In genomic region chrX:23937100-23937499, GRCh38 we compare ENCODE assay signal across 1 cellular context.
TF ChIP-seq lines count a peak whose summit lies in the region.

No MANE protein-coding gene starts in this region.

TF ChIP-seq in HepG2, 621 proteins besides CTCF, POLR2A, EP300 and RAD21:
- TF ChIP-seq ZNF552 (CRISPR knock-in tag; IDR thresholded peaks at IDR 0.05; ENCODE audit: borderline replicate concordance) (no peak), GABPA (IDR thresholded peaks at IDR 0.05; ENCODE audit: low read depth, low read length) (no peak), GABPA (CRISPR knock-in tag; IDR thresholded peaks at IDR 0.05; ENCODE audit: low read depth) (no peak), ZNF343 (CRISPR knock-in tag; IDR thresholded peaks at IDR 0.05) (no peak), ZNF513 (CRISPR knock-in tag; conservative IDR thresholded peaks at IDR 0.05) (no peak), ZKSCAN8 (CRISPR knock-in tag; IDR thresholded peaks at IDR 0.05; ENCODE audit: borderline replicate concordance) (no peak), IKZF5 (CRISPR knock-in tag; IDR thresholded peaks at IDR 0.05) (no peak), FOXK2 (IDR thresholded peaks at IDR 0.05) (no peak), ZNF580 (CRISPR knock-in tag; IDR thresholded peaks at IDR 0.05; ENCODE audit: borderline replicate concordance, low read depth) (no peak), ZNF678 (CRISPR knock-in tag; IDR thresholded peaks at IDR 0.05) (no peak), ZNF510 (CRISPR knock-in tag; IDR thresholded peaks at IDR 0.05; ENCODE audit: low read depth) (no peak), ZNF737 (CRISPR knock-in tag; IDR thresholded peaks at IDR 0.05; ENCODE audit: borderline replicate concordance) (no peak), GABPB1 (CRISPR knock-in tag; IDR thresholded peaks at IDR 0.05) (no peak), AHR (CRISPR knock-in tag; IDR thresholded peaks at IDR 0.05) (no peak), NRL (CRISPR knock-in tag; IDR thresholded peaks at IDR 0.05; ENCODE audit: borderline replicate concordance) (no peak)
- TF ChIP-seq, protein P1, sequence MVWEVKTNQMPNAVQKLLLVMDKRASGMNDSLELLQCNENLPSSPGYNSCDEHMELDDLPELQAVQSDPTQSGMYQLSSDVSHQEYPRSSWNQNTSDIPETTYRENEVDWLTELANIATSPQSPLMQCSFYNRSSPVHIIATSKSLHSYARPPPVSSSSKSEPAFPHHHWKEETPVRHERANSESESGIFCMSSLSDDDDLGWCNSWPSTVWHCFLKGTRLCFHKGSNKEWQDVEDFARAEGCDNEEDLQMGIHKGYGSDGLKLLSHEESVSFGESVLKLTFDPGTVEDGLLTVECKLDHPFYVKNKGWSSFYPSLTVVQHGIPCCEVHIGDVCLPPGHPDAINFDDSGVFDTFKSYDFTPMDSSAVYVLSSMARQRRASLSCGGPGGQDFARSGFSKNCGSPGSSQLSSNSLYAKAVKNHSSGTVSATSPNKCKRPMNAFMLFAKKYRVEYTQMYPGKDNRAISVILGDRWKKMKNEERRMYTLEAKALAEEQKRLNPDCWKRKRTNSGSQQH (CRISPR knock-in tag; IDR thresholded peaks at IDR 0.05; ENCODE audit: low read depth) = no peak
- TF ChIP-seq, protein P2, sequence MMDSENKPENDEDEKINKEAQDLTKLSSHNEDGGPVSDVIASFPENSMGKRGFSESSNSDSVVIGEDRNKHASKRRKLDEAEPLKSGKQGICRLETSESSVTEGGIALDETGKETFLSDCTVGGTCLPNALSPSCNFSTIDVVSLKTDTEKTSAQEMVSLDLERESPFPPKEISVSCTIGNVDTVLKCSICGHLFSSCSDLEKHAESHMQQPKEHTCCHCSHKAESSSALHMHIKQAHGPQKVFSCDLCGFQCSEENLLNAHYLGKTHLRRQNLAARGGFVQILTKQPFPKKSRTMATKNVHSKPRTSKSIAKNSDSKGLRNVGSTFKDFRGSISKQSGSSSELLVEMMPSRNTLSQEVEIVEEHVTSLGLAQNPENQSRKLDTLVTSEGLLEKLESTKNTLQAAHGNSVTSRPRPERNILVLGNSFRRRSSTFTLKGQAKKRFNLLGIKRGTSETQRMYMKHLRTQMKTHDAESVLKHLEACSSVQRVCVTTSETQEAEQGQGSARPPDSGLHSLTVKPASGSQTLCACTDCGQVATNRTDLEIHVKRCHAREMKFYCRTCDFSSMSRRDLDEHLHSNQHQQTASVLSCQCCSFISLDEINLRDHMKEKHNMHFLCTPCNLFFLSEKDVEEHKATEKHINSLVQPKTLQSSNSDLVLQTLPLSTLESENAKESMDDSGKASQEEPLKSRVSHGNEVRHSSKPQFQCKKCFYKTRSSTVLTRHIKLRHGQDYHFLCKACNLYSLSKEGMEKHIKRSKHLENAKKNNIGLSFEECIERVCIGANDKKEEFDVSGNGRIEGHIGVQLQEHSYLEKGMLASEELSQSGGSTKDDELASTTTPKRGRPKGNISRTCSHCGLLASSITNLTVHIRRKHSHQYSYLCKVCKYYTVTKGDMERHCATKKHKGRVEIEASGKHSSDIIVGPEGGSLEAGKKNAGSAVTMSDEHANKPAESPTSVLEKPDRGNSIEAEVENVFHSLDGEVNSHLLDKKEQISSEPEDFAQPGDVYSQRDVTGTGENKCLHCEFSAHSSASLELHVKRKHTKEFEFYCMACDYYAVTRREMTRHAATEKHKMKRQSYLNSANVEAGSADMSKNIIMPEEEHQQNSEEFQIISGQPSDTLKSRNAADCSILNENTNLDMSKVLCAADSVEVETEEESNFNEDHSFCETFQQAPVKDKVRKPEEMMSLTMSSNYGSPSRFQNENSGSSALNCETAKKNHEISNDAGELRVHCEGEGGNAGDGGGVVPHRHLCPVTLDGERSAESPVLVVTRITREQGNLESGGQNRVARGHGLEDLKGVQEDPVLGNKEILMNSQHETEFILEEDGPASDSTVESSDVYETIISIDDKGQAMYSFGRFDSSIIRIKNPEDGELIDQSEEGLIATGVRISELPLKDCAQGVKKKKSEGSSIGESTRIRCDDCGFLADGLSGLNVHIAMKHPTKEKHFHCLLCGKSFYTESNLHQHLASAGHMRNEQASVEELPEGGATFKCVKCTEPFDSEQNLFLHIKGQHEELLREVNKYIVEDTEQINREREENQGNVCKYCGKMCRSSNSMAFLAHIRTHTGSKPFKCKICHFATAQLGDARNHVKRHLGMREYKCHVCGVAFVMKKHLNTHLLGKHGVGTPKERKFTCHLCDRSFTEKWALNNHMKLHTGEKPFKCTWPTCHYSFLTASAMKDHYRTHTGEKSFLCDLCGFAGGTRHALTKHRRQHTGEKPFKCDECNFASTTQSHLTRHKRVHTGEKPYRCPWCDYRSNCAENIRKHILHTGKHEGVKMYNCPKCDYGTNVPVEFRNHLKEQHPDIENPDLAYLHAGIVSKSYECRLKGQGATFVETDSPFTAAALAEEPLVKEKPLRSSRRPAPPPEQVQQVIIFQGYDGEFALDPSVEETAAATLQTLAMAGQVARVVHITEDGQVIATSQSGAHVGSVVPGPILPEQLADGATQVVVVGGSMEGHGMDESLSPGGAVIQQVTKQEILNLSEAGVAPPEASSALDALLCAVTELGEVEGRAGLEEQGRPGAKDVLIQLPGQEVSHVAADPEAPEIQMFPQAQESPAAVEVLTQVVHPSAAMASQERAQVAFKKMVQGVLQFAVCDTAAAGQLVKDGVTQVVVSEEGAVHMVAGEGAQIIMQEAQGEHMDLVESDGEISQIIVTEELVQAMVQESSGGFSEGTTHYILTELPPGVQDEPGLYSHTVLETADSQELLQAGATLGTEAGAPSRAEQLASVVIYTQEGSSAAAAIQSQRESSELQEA (CRISPR knock-in tag; IDR thresholded peaks at IDR 0.05; ENCODE audit: not compliant biosample characterization) = no peak
- TF ChIP-seq, protein P3, sequence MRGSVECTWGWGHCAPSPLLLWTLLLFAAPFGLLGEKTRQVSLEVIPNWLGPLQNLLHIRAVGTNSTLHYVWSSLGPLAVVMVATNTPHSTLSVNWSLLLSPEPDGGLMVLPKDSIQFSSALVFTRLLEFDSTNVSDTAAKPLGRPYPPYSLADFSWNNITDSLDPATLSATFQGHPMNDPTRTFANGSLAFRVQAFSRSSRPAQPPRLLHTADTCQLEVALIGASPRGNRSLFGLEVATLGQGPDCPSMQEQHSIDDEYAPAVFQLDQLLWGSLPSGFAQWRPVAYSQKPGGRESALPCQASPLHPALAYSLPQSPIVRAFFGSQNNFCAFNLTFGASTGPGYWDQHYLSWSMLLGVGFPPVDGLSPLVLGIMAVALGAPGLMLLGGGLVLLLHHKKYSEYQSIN (CRISPR knock-in tag; IDR thresholded peaks at IDR 0.05; ENCODE audit: borderline replicate concordance) = no peak
